ENCODE assay signal across 26 cellular contexts in the genomic region with DNA sequence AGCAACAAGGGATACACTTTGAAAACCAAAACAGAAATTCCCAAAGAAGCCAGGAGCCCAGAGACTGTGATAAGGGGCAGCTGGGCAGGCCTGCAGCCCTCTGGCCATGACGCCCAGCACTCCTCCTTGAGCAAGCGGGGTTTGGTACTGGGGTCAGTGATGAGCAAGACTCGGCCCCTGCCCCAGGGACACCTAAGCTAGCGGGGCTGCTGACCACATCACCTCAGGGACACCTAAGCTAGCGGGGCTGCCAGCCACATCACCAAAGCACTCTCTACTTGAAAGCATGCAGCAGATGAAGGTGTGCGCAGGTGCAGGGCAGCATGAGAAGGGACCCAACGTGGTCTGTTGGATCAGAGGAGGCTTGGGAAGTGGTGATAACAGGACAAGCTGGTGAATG.
"Had no signal": no experiment of that assay in that cellular context is flagged by ENCODE, and none has a peak within 500 bp of the region (broad histone marks: within the 10 kb centered on the region; RNA-seq: fewer than 3 reads in every experiment).

No MANE protein-coding gene starts in this region.

- H3K27ac Mint-ChIP-seq: activated CD4-positive, alpha-beta memory T cell treated with anti-CD3 and anti-CD28 coated beads for 36 hours; activated CD4-positive, alpha-beta T cell treated with anti-CD3 and anti-CD28 coated beads, Interleukin-2, amount 10 ng/mL, durations not matched to agents 7 days and 5 days; activated naive CD4-positive, alpha-beta T cell treated with anti-CD3 and anti-CD28 coated beads, Interleukin-2, amount 10 ng/mL, durations not matched to agents 7 days and 5 days; activated naive CD8-positive, alpha-beta T cell treated with anti-CD3 and anti-CD28 coated beads for 36 hours had no signal

- H3K36me3 Mint-ChIP-seq: activated CD4-positive, alpha-beta memory T cell treated with anti-CD3 and anti-CD28 coated beads for 36 hours; activated naive CD4-positive, alpha-beta T cell treated with anti-CD3 and anti-CD28 coated beads, Interleukin-2, amount 10 ng/mL, durations not matched to agents 7 days and 5 days; activated naive CD8-positive, alpha-beta T cell treated with anti-CD3 and anti-CD28 coated beads for 36 hours had no signal

- H3K27ac ChIP-seq: KMS-11, SJCRH30, VCaP had no signal

- H3K36me3 ChIP-seq: SJCRH30 had no signal

- H3K4me1 ChIP-seq: SJCRH30 had no signal

- H3K9ac ChIP-seq: KMS-11, SK-N-SH had no signal

- H3K4me3 Mint-ChIP-seq: activated CD4-positive, alpha-beta memory T cell treated with anti-CD3 and anti-CD28 coated beads for 36 hours; activated CD4-positive, alpha-beta T cell treated with anti-CD3 and anti-CD28 coated beads, Interleukin-2, amount 10 ng/mL, durations not matched to agents 7 days and 5 days; activated naive CD4-positive, alpha-beta T cell treated with anti-CD3 and anti-CD28 coated beads, Interleukin-2, amount 10 ng/mL, durations not matched to agents 7 days and 5 days; activated naive CD8-positive, alpha-beta T cell treated with anti-CD3 and anti-CD28 coated beads for 36 hours; activated T-cell treated with anti-CD3 and anti-CD28 coated beads, Interleukin-2, amount 50 U/mL, for 4 hours had no signal

- H3K4me1 Mint-ChIP-seq: activated CD4-positive, alpha-beta T cell treated with anti-CD3 and anti-CD28 coated beads, Interleukin-2, amount 10 ng/mL, durations not matched to agents 7 days and 5 days; activated naive CD4-positive, alpha-beta T cell treated with anti-CD3 and anti-CD28 coated beads, Interleukin-2, amount 10 ng/mL, durations not matched to agents 7 days and 5 days; activated naive CD8-positive, alpha-beta T cell treated with anti-CD3 and anti-CD28 coated beads for 36 hours had no signal

- H3K27me3 ChIP-seq: SJCRH30 had no signal

- ATAC-seq: activated T-cell treated with anti-CD3 and anti-CD28 coated beads, Interleukin-2, amount 50 U/mL, for 4 hours; Panc1 had no signal

- H3K4me3 ChIP-seq: SJCRH30 had no signal

- H3K9me3 ChIP-seq: SJCRH30, SK-N-SH had no signal

- DNase-seq: activated CD4-positive, alpha-beta memory T cell treated with anti-CD3 and anti-CD28 coated beads for 36 hours; activated CD4-positive, alpha-beta T cell treated with anti-CD3 and anti-CD28 coated beads, Interleukin-2, amount 10 ng/mL, durations not matched to agents 7 days and 5 days; activated CD4-positive, CD25-positive, alpha-beta regulatory T cell; activated CD8-positive, alpha-beta memory T cell treated with anti-CD3 and anti-CD28 coated beads for 24 hours; activated gamma-delta T cell treated with Interleukin-2 at 50 U/mL for 16 hours; activated naive CD4-positive, alpha-beta T cell treated with anti-CD3 and anti-CD28 coated beads, Interleukin-2, amount 10 ng/mL, durations not matched to agents 7 days and 5 days; activated naive CD8-positive, alpha-beta T cell treated with anti-CD3 and anti-CD28 coated beads for 36 hours; activated T-cell treated with anti-CD3 and anti-CD28 coated beads, Interleukin-2, amount 50 U/mL, for 4 hours; MV-4-11; NCI-H1105; NCI-H1436; NCI-H1694 treated with DMSO at 0.1 percent for 48 hours; NCI-H2029 treated with DMSO at 0.1 percent for 48 hours; NCI-H345; NCI-H510A; NCI-H526 treated with DMSO at 0.1 percent for 48 hours; NK-92 treated with Interleukin-12 subunit alpha and Interleukin-12 subunit beta, amount 100 ng/mL, for 24 hours; OCI-M1; Right ventricle myocardium superior; RPMI8226; SJCRH30; SK-N-SH; T-helper 1 cell had no signal

- H3K27me3 Mint-ChIP-seq: activated naive CD4-positive, alpha-beta T cell treated with anti-CD3 and anti-CD28 coated beads, Interleukin-2, amount 10 ng/mL, durations not matched to agents 7 days and 5 days had no signal
